7 cellular contexts compared by ENCODE assay signal in genomic region chr11:110430267-110431211, GRCh38. TPM values are rescaled to one million over a fixed set of nuclear protein-coding genes. Genes with fewer than 3 reads are reported as not detected.
DNase-seq lines count a peak whose midpoint lies in the region; ATAC-seq and TF ChIP-seq lines count a peak whose summit lies in the region.

No MANE protein-coding gene starts in this region.

- H2AFZ ChIP-seq in H9 (ENCODE audit: low read length), result no peak overlapping the region

- H3K36me3 Mint-ChIP-seq in H9 (ENCODE audit: insufficient read depth in 1 of 3, low read depth in 3 of 3), result no peaks in the 10 kb centered on the region; a peak in 1 of 7 replicates
- H3K36me3 Mint-ChIP-seq in activated CD8-positive, alpha-beta memory T cell treated with anti-CD3 and anti-CD28 coated beads, Interleukin-2, amount 10 ng/mL, durations not matched to agents 7 days and 5 days, result peaks cover 3% of the 10 kb centered on the region

- H3K56ac ChIP-seq in H9 (ENCODE audit: insufficient read length, low read depth, low read length), result no peak overlapping the region

- H3K79me2 ChIP-seq in H9 (ENCODE audit: insufficient read depth, low read length), result no peaks in the 10 kb centered on the region; the same call in 1 of the 2 replicates

- peak; percentile 43 for ATAC-seq in activated CD8-positive, alpha-beta memory T cell treated with anti-CD3 and anti-CD28 coated beads, Interleukin-2, amount 10 ng/mL, durations not matched to agents 7 days and 5 days

- H3K4me3 Mint-ChIP-seq in H9, result peak overlapping the region; percentile 94 to 98
- peak overlapping the region; percentile 99 for H3K4me3 Mint-ChIP-seq in activated CD8-positive, alpha-beta memory T cell treated with anti-CD3 and anti-CD28 coated beads, Interleukin-2, amount 10 ng/mL, durations not matched to agents 7 days and 5 days

- H3K18ac ChIP-seq in H9 (ENCODE audit: insufficient read length, low read depth, low read length), result peak overlapping the region; percentile 46

- H2BK20ac ChIP-seq in H9 (ENCODE audit: low read depth, low read length, poor library complexity, severe bottlenecking), result no peak overlapping the region

- H3K23ac ChIP-seq in H9 (ENCODE audit: insufficient read length, low read depth, low read length), result no peak overlapping the region

- H3K4ac ChIP-seq in H9 (ENCODE audit: low read depth, low read length), result no peak overlapping the region

- no peak overlapping the region for H2BK120ac ChIP-seq in H9 (ENCODE audit: low read depth, low read length, poor library complexity, severe bottlenecking)

- no peak overlapping the region for H2BK5ac ChIP-seq in H9 (ENCODE audit: insufficient read length, low read length)

- WGBS in H9 (ENCODE audit: extremely low coverage, insufficient read length, low lambda C conversion rate), result no CpG with 5 or more reads among the region's 52 CpGs
- WGBS in esophagus, 2 donors, result 0 to 1% methylated on average over 39 to 52 of the region's 52 CpGs
- WGBS in urinary bladder, result under 1% methylated on average over 52 of the region's 52 CpGs

- no peak overlapping the region for H4K91ac ChIP-seq in H9 (ENCODE audit: insufficient read length, low read depth, low read length)

- peaks cover 6% of the 10 kb centered on the region for H3K23me2 ChIP-seq in H9 (ENCODE audit: insufficient read length, low read depth, low read length, poor library complexity, severe bottlenecking)

- H3K14ac ChIP-seq in H9 (ENCODE audit: insufficient read depth, low read length), result peak overlapping the region; percentile 47

- H3K4me3 ChIP-seq in LNCaP clone FGC (ENCODE audit: low read depth, low read length) (peak overlapping the region; percentile 85), esophagus (ENCODE audit: low read depth in 1 of 2, low read length in 2 of 2) (peak overlapping the region; percentile 79 to 96), muscle layer of duodenum (ENCODE audit: low read depth in 1 of 2, low read length in 2 of 2) (peak overlapping the region; percentile 92 to 100), urinary bladder (ENCODE audit: low read depth, low read length) (peak overlapping the region; percentile 97)

- H3K27ac Mint-ChIP-seq in H9, result peak overlapping the region; percentile 88 to 97 (median 95); a peak in 6 of 7 replicates
- peak overlapping the region; percentile 97 for H3K27ac Mint-ChIP-seq in activated CD8-positive, alpha-beta memory T cell treated with anti-CD3 and anti-CD28 coated beads, Interleukin-2, amount 10 ng/mL, durations not matched to agents 7 days and 5 days

- peak overlapping the region; percentile 69 for H3K9ac ChIP-seq in H9 (ENCODE audit: extremely low read depth, insufficient read length, low read length)

- H3K27ac ChIP-seq in H9 (ENCODE audit: insufficient read length, low read depth, low read length) (no peak overlapping the region), esophagus (ENCODE audit: low read depth in 2 of 2, low read length in 1 of 2) (peak overlapping the region; percentile 91 to 92), muscle layer of duodenum (ENCODE audit: low read length) (peak overlapping the region; percentile 89), urinary bladder (ENCODE audit: low read depth) (peak overlapping the region; percentile 93)

- H3K79me1 ChIP-seq in H9 (ENCODE audit: insufficient read depth, low read depth, low read length, poor library complexity, severe bottlenecking), result peaks cover 5% of the 10 kb centered on the region

- peaks cover 8% of the 10 kb centered on the region for H3K27me3 Mint-ChIP-seq in H9 (ENCODE audit: low read depth)
- no peaks in the 10 kb centered on the region for H3K27me3 Mint-ChIP-seq in activated CD8-positive, alpha-beta memory T cell treated with anti-CD3 and anti-CD28 coated beads, Interleukin-2, amount 10 ng/mL, durations not matched to agents 7 days and 5 days

- DNase-seq in GM13977 (ENCODE audit: low spot score) (peak; percentile 20), H9 (no peak), LNCaP clone FGC (ENCODE audit: low read depth) (no peak)
- peak; percentile 45 for DNase-seq in activated CD8-positive, alpha-beta memory T cell treated with anti-CD3 and anti-CD28 coated beads, Interleukin-2, amount 10 ng/mL, durations not matched to agents 7 days and 5 days

- H3K9me3 ChIP-seq in H9 (ENCODE audit: control insufficient read depth, low read depth, low read length) (no peaks in the 10 kb centered on the region), esophagus (ENCODE audit: control insufficient read depth in 2 of 2, insufficient read depth in 1 of 2, low read depth in 1 of 2, low read length in 1 of 2) (no peaks in the 10 kb centered on the region), muscle layer of duodenum (ENCODE audit: control insufficient read depth in 1 of 2, low read length in 2 of 2) (no peaks in the 10 kb centered on the region)

- H3T11ph ChIP-seq in H9 (ENCODE audit: low read length), result no peak overlapping the region

- H3K36me3 ChIP-seq in esophagus (ENCODE audit: control insufficient read depth in 2 of 2, insufficient read depth in 2 of 2, low read length in 1 of 2) (no peaks in the 10 kb centered on the region), muscle layer of duodenum (ENCODE audit: control insufficient read depth in 1 of 2, insufficient read depth in 2 of 2, low read length in 2 of 2) (no peaks in the 10 kb centered on the region), urinary bladder (ENCODE audit: insufficient read depth) (no peaks in the 10 kb centered on the region)

- CTCF ChIA-PET in activated CD8-positive, alpha-beta memory T cell treated with anti-CD3 and anti-CD28 coated beads, Interleukin-2, amount 10 ng/mL, durations not matched to agents 7 days and 5 days (lab: Charles Lee), result interaction anchor here (0.8 to 9.4 kb wide), 17 partner anchors 10 to 800 kb away, joined by 3 to 80 read pairs (median 4); partner anchors contain the start of genes RDX and ZC3H12C

- H3K27me3 ChIP-seq in H9 (ENCODE audit: insufficient read depth, low read length), result no peaks in the 10 kb centered on the region
- no peaks in the 10 kb centered on the region for H3K27me3 ChIP-seq in esophagus (ENCODE audit: control insufficient read depth in 1 of 2, insufficient read depth in 2 of 2, low read length in 2 of 2)
- no peaks in the 10 kb centered on the region for H3K27me3 ChIP-seq in muscle layer of duodenum (ENCODE audit: low read depth, low read length)

- H4K20me1 ChIP-seq in H9 (ENCODE audit: control insufficient read depth, insufficient read depth, insufficient read length), result no peaks in the 10 kb centered on the region

- H2AK5ac ChIP-seq in H9 (ENCODE audit: insufficient read length, low read length), result no peak overlapping the region

- H2BK12ac ChIP-seq in H9 (ENCODE audit: insufficient read length, low read depth, low read length), result no peak overlapping the region

- peaks cover 0 to 3% of the 10 kb centered on the region in 2 experiments; a peak in 1 of 5 replicates for H3K9me3 Mint-ChIP-seq in H9
- H3K9me3 Mint-ChIP-seq in activated CD8-positive, alpha-beta memory T cell treated with anti-CD3 and anti-CD28 coated beads, Interleukin-2, amount 10 ng/mL, durations not matched to agents 7 days and 5 days (ENCODE audit: low read depth), result no peaks in the 10 kb centered on the region

- in situ Hi-C loops in GM13977 (cut with MboI; ENCODE audit: low pct_unique_long_range_greater_than_20kb, low sequenced_read_pairs, unreplicated experiment), result loop anchor here (10.0 to 25.0 kb wide), 2 partner anchors 226 to 1007 kb away; no protein-coding TSS in a partner anchor

- no peak overlapping the region for H4K5ac ChIP-seq in H9 (ENCODE audit: insufficient read length, low read depth, low read length)

- H3K4me1 ChIP-seq in H9 (ENCODE audit: insufficient read depth, low read length) (peaks cover 2% of the 10 kb centered on the region; the same call in 1 of the 2 replicates), esophagus (ENCODE audit: control insufficient read depth in 2 of 2, insufficient read depth in 2 of 2, low read length in 1 of 2) (peaks cover 0 to 3% of the 10 kb centered on the region in 2 donors), muscle layer of duodenum (ENCODE audit: control insufficient read depth in 1 of 2, insufficient read depth in 2 of 2, low read length in 2 of 2) (peaks cover 11 to 42% of the 10 kb centered on the region in 2 donors), urinary bladder (ENCODE audit: insufficient read depth) (no peaks in the 10 kb centered on the region)

- H3K4me1 Mint-ChIP-seq in H9, result peaks cover 30 to 31% of the 10 kb centered on the region in 2 experiments
- H3K4me1 Mint-ChIP-seq in activated CD8-positive, alpha-beta memory T cell treated with anti-CD3 and anti-CD28 coated beads, Interleukin-2, amount 10 ng/mL, durations not matched to agents 7 days and 5 days, result peaks cover 44% of the 10 kb centered on the region

- TF ChIP-seq CTCF in GM13977 (IDR thresholded peaks at IDR 0.05; ENCODE audit: extremely low read depth, insufficient read depth, missing control alignments) (no peak), H9 (conservative IDR thresholded peaks at IDR 0.05) (0 out of 3 replicates have a peak, but pooled peaks have one; percentile 3), LNCaP clone FGC (IDR thresholded peaks at IDR 0.05; ENCODE audit: control insufficient read depth, extremely low read depth, insufficient read depth) (no peak)

- H2BK15ac ChIP-seq in H9 (ENCODE audit: low read depth, low read length), result no peak overlapping the region

- H3K4me2 ChIP-seq in H9 (ENCODE audit: insufficient read depth, insufficient read length, low read length), result peak overlapping the region; percentile 80

- no peak overlapping the region for H4K8ac ChIP-seq in H9 (replicated peaks; ENCODE audit: insufficient read length, low read depth, low read length)

RNA-seq across cellular contexts. Expression of gene FDX1, which starts 0.8 kb away (rescaled TPM):
- 9.1 and 10.1 TPM in 2 replicates for total RNA-seq in H9 (2021)
- 10 to 100 TPM; 11.2 to 19.0 TPM for total RNA-seq in activated CD8-positive, alpha-beta memory T cell treated with anti-CD3 and anti-CD28 coated beads, Interleukin-2, amount 10 ng/mL, durations not matched to agents 7 days and 5 days
- 1 to 10 TPM; 8.0 to 9.4 TPM for polyA plus RNA-seq in esophagus
- 13.7 TPM for total RNA-seq in urinary bladder
- polyA plus RNA-seq in urinary bladder, result 8.5 TPM

Comparison
In these comparisons a context has a peak if more than half of its experiments do, and no peak if none do; other contexts are left out.
1. DNase-seq: peak in GM13977 (single experiment) and activated CD8-positive, alpha-beta memory T cell treated with anti-CD3 and anti-CD28 coated beads, Interleukin-2, amount 10 ng/mL, durations not matched to agents 7 days and 5 days (single experiment); none in H9 (single experiment) and LNCaP clone FGC (single experiment).
2. Peak in every context shown above with its lines, with median percentiles within 50 percentile points of each other: H3K4me3 ChIP-seq.